11 cellular contexts compared by ENCODE assay signal in the genomic region with DNA sequence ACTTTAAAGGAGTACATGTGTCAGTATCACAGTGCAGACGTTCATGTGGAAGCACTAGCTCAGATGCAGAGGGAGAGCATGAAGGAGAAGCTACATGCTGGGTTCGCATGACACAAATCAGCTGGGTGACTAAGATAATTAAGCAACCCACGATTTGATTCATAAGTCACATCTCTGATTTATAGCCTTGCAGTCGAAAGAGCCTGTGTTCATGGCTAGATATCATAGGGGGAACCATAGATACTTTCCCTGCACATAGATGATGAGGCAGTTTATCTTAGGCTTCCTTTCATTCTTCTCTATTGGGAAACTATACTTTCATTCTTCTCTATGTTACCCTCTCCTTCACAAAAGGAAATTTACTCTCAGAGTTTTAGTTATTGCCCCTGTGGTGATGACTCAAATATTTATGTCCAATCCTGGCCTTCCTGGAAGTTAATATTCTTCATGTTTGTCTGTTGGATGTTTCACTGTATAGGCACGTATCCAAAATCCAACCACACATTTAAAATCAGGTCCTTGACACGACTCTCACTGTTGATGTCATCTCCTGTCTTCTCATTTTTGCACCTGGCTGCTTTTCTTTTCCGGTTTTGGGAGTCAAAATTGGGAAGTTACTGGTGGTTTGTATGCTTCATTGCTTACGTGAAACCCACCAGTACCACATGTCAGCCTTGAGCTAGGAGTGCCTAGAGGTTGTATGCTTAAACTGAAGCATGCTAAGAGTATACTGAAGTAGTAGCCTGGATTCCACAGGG. TPM values are rescaled to one million over a fixed set of nuclear protein-coding genes. Genes with fewer than 3 reads are reported as not detected.
A peak's percentile ranks its signal among the peaks of the same experiment; 100 is the strongest.
DNase-seq lines count a peak whose midpoint lies in the region; ATAC-seq and TF ChIP-seq lines count a peak whose summit lies in the region.
"Had no signal": no experiment of that assay in that cellular context is flagged by ENCODE, and none has a peak within 500 bp of the region (broad histone marks: within the 10 kb centered on the region; RNA-seq: fewer than 3 reads in every experiment).

No MANE protein-coding gene starts in this region.

- intact Hi-C loops in Right ventricle myocardium superior (cut with DNase I), result no loop called here

- H3K4me3 ChIP-seq in AG04449 (ENCODE audit: low read depth, low read length), result peak overlapping the region; percentile 19
- no peak overlapping the region for H3K4me3 ChIP-seq in foreskin fibroblast (ENCODE audit: low read depth in 1 of 2, low read length in 2 of 2)

- CTCF ChIA-PET in AG04449 (lab: Yijun Ruan, JAX), result interaction anchor here (0.9 to 2.7 kb wide), 5 partner anchors 9 to 381 kb away, joined by 3 to 13 read pairs (median 4); no protein-coding TSS in a partner anchor

- DNase-seq in AG04449 (ENCODE audit: low read depth, low spot score) (peak; percentile 82), H4 (ENCODE audit: low spot score) (peak; percentile 43), RPMI7951 (ENCODE audit: low read depth) (peak; percentile 69), foreskin fibroblast (peak; percentile 63 to 68), Right ventricle myocardium superior (no peak), Ammon's horn (ENCODE audit: low spot score) (no peak)
- no peak for DNase-seq in central memory CD4-positive, alpha-beta T cell
- DNase-seq: NCI-H1694 had no signal

- POLR2A ChIA-PET in AG04449 (lab: Yijun Ruan, JAX), result interaction anchor here (0.6 to 1.5 kb wide), 4 partner anchors 53 to 216 kb away, joined by 3 to 7 read pairs (median 4); a partner anchor contains a TSS

- TF ChIP-seq CTCF in AG04449 (IDR thresholded peaks at IDR 0.05; ENCODE audit: insufficient read depth, low read length, missing control alignments) (no peak), foreskin fibroblast (IDR thresholded peaks at IDR 0.05; ENCODE audit: low read depth, low read length) (no peak)

- ATAC-seq in Right ventricle myocardium superior (ENCODE audit: poor library complexity) (no peak), GM21447 (IDR thresholded peaks at IDR 0.05; ENCODE audit: unreplicated experiment) (no peak)
- ATAC-seq: stimulated activated memory B cell treated with anti-CD40 and anti-IgM and Interleukin-4, amounts not matched to agents 10 μg/mL and 1 μg/mL and 100 μg/mL, for 72 hours had no signal

RNA-seq across cellular contexts. Expression of a gene that starts 56.3 kb away (rescaled TPM):
- not detected in 2 replicates for total RNA-seq in H4 (2014; rRNA removed; shearing (Covaris generic))
- total RNA-seq in RPMI7951 (2014; rRNA removed; shearing (Covaris generic)), result not detected in 2 replicates
- not detected for total RNA-seq in Right ventricle myocardium superior
- total RNA-seq: B cell had no signal

Comparison
In these comparisons a context has a peak if more than half of its experiments do, and no peak if none do; other contexts are left out.
1. DNase-seq: peak in AG04449 (single experiment), H4 (single experiment), RPMI7951 (single experiment) and foreskin fibroblast (2 of 2); none in Right ventricle myocardium superior (single experiment), central memory CD4-positive, alpha-beta T cell (single experiment) and Ammon's horn (single experiment).